In the genomic region with DNA sequence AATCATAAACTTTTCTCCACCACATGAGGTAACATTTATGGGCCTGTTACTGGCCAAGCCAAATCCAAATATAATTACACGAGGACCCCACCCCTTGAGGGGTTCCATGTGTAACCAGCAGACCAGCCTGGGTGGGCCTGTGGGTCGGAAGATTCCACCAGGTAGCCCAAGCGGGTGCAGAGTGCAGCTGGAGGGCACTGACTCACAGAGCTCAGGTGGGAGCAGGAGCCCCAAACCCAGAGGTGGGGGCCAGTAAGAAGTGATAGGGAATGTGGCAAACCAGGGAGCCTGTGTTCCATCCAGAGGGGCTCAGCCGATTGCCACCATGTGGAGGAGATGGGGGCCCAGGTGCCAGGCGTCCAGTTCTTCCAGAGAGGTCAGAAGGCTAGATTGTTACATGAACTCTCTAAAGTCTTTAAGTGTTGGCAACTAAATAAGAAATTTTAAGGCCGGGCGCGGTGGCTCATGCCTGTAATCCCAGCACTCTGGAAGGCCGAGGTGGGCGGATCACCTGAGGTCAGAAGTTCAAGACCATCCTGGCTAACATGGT, we compare ENCODE assay signal across 18 cellular contexts. TPM values are rescaled to one million over a fixed set of nuclear protein-coding genes. Genes with fewer than 3 reads are reported as not detected.
DNase-seq lines count a peak whose midpoint lies in the region; ATAC-seq, FAIRE-seq and TF ChIP-seq lines count a peak whose summit lies in the region.
"Had no signal": no experiment of that assay in that cellular context is flagged by ENCODE, and none has a peak within 500 bp of the region (broad histone marks: within the 10 kb centered on the region; RNA-seq: fewer than 3 reads in every experiment).

No MANE protein-coding gene starts in this region.

- H3K9me3 ChIP-seq in BLaER1 (peaks cover 4% of the 10 kb centered on the region; the same call in 1 of the 2 replicates), mucosa of rectum (ENCODE audit: control insufficient read depth in 2 of 2, low read length in 2 of 2) (no peaks in the 10 kb centered on the region), transverse colon (no peaks in the 10 kb centered on the region)

- TF ChIP-seq EP300 in transverse colon (IDR thresholded peaks at IDR 0.05; ENCODE audit: low read depth) = no peak

- H3K36me3 ChIP-seq in BLaER1 (no peaks in the 10 kb centered on the region), mucosa of rectum (ENCODE audit: control insufficient read depth in 2 of 2, insufficient read depth in 2 of 2, low read length in 2 of 2) (no peaks in the 10 kb centered on the region), transverse colon (no peaks in the 10 kb centered on the region)

- no peak for FAIRE-seq in urothelium cell line (lab: Jason Lieb, UNC)
- FAIRE-seq: GM19239, HepG2, HTR-8/SVneo had no signal

- no peak for TF ChIP-seq POLR2A in transverse colon (IDR thresholded peaks at IDR 0.05)

- CTCF ChIA-PET in RWPE1 (lab: Yijun Ruan, JAX) = no interaction called here

- no peaks in the 10 kb centered on the region for H3K27me3 ChIP-seq in BLaER1
- no peaks in the 10 kb centered on the region for H3K27me3 ChIP-seq in mucosa of rectum (ENCODE audit: control insufficient read depth in 2 of 2, insufficient read depth in 2 of 2, low read length in 2 of 2)
- H3K27me3 ChIP-seq in transverse colon = no peaks in the 10 kb centered on the region
- H3K27me3 ChIP-seq in foreskin keratinocyte = peaks cover 6% of the 10 kb centered on the region

- H3K9ac ChIP-seq in BLaER1 = peak overlapping the region; percentile 75; the same call in 1 of the 2 replicates
- H3K9ac ChIP-seq in mucosa of rectum (ENCODE audit: low read depth in 1 of 2, low read length in 2 of 2) = peak overlapping the region; percentile 26 to 50

- intact Hi-C loops in transverse colon (cut with DNase I; ENCODE audit: low total_unique reads) = no loop called here

- ATAC-seq in foreskin keratinocyte = no peak
- ATAC-seq: CD8-positive, alpha-beta T cell had no signal

- H4K20me1 ChIP-seq in BLaER1 = no peaks in the 10 kb centered on the region

- in situ Hi-C loops in transverse colon (cut with MboI; ENCODE audit: low pct_ligation_motif_present in 1 of 4, low pct_unique_long_range_greater_than_20kb in 1 of 4, low sequenced_read_pairs in 3 of 4) = no loop called here

- DNase-seq in RWPE1 (ENCODE audit: low spot score) (no peak), transverse colon (no peak), hippocampal formation (lab: John Stamatoyannopoulos, UW) (no peak), foreskin keratinocyte (no peak), urothelium cell line (ENCODE audit: low spot score) (no peak)
- DNase-seq: ACHN; CD8-positive, alpha-beta T cell; COR-L47; DMS53; GF-D8; GOT3; H9 had no signal

- TF ChIP-seq CTCF in RWPE1 (conservative IDR thresholded peaks at IDR 0.05; ENCODE audit: low read depth) (no peak), transverse colon (IDR thresholded peaks at IDR 0.05) (no peak), foreskin keratinocyte (conservative IDR thresholded peaks at IDR 0.05) (no peak)

- H3K4me3 ChIP-seq in BLaER1 (no peak overlapping the region), mucosa of rectum (ENCODE audit: low read length in 2 of 2) (no peak overlapping the region), transverse colon (no peak overlapping the region)

- H3K4me1 ChIP-seq in BLaER1 (peaks cover 100% of the 10 kb centered on the region), mucosa of rectum (ENCODE audit: control insufficient read depth in 2 of 2, insufficient read depth in 2 of 2, low read length in 2 of 2) (peaks cover 51 to 65% of the 10 kb centered on the region in 2 donors), transverse colon (peaks cover 11 to 62% (median 41%) of the 10 kb centered on the region in 4 donors), foreskin keratinocyte (no peaks in the 10 kb centered on the region)

- H3K4me2 ChIP-seq in BLaER1 = peak overlapping the region; percentile 97

- H3K27ac ChIP-seq in BLaER1 = peak overlapping the region; percentile 87
- peak overlapping the region; percentile 59; the same call in 1 of the 2 replicates for H3K27ac ChIP-seq in RWPE1
- peak overlapping the region; percentile 60 to 92 for H3K27ac ChIP-seq in mucosa of rectum (ENCODE audit: low read depth in 2 of 2, low read length in 2 of 2)
- H3K27ac ChIP-seq in transverse colon = peak overlapping the region; percentile 83 to 94 (median 88)
- H3K27ac ChIP-seq in foreskin keratinocyte = no peak overlapping the region

- 71 to 85% methylated on average over 4 to 10 of the region's 10 CpGs for WGBS in transverse colon (ENCODE audit: low coverage in 1 of 2), 2 donors

- POLR2A ChIA-PET in RWPE1 (lab: Yijun Ruan, JAX; ENCODE audit: low non-redundant PET) = no interaction called here

RNA-seq across cellular contexts. Expression of a gene that starts 2.6 kb away (rescaled TPM):
- total RNA-seq in transverse colon (1 to 10 TPM in 1 of 4 donors, under 1 TPM in 1, not detected in 2; 0.64 to 1.2 TPM), foreskin keratinocyte (not detected in 2 replicates)
- not detected in 2 replicates for polyA plus RNA-seq in foreskin keratinocyte
- total RNA-seq: A172; CD8-positive, alpha-beta T cell; H9; HepG2 had no signal
- polyA plus RNA-seq: HepG2 had no signal

RNA-seq across cellular contexts. Expression of a gene that starts 58.4 kb away (rescaled TPM):
- 10 to 100 TPM; 23.1 to 40.4 (median 31.3) TPM for total RNA-seq in transverse colon
- total RNA-seq in foreskin keratinocyte = 13.5 and 19.3 TPM in 2 replicates
- 5.9 and 7.8 TPM in 2 replicates for polyA plus RNA-seq in foreskin keratinocyte
